Comparison of ENCODE assay signal across 1 cellular context in genomic region chr10:3740157-3740871, GRCh38.
TF ChIP-seq lines count a peak whose summit lies in the region.

No MANE protein-coding gene starts in this region.

TF ChIP-seq in HepG2, 621 proteins besides CTCF, POLR2A, EP300 and RAD21 (continued from another document and continues in another):
- TF ChIP-seq, protein P1, sequence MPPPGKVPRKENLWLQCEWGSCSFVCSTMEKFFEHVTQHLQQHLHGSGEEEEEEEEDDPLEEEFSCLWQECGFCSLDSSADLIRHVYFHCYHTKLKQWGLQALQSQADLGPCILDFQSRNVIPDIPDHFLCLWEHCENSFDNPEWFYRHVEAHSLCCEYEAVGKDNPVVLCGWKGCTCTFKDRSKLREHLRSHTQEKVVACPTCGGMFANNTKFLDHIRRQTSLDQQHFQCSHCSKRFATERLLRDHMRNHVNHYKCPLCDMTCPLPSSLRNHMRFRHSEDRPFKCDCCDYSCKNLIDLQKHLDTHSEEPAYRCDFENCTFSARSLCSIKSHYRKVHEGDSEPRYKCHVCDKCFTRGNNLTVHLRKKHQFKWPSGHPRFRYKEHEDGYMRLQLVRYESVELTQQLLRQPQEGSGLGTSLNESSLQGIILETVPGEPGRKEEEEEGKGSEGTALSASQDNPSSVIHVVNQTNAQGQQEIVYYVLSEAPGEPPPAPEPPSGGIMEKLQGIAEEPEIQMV (CRISPR knock-in tag; IDR thresholded peaks at IDR 0.05; ENCODE audit: low read depth) = no peak
- TF ChIP-seq BORCS8-MEF2B (CRISPR knock-in tag; IDR thresholded peaks at IDR 0.05) (no peak), ZNF12 (CRISPR knock-in tag; IDR thresholded peaks at IDR 0.05) (peak; percentile 61; the same call in 1 of the 2 replicates), PHF21A (CRISPR knock-in tag; IDR thresholded peaks at IDR 0.05) (peak; percentile 65; the same call in 1 of the 2 replicates), HIC2 (CRISPR knock-in tag; IDR thresholded peaks at IDR 0.05; ENCODE audit: low read depth) (no peak), ZNF143 (CRISPR knock-in tag; IDR thresholded peaks at IDR 0.05) (no peak), HOXA9 (CRISPR knock-in tag; IDR thresholded peaks at IDR 0.05; ENCODE audit: borderline replicate concordance) (no peak), CC2D1A (CRISPR knock-in tag; IDR thresholded peaks at IDR 0.05) (no peak), ZNF766 (CRISPR knock-in tag; IDR thresholded peaks at IDR 0.05; ENCODE audit: borderline replicate concordance) (no peak), ZNF253 (CRISPR knock-in tag; IDR thresholded peaks at IDR 0.05; ENCODE audit: borderline replicate concordance) (no peak), SMC3 (IDR thresholded peaks at IDR 0.05; ENCODE audit: low read length) (no peak), PTBP1 (IDR thresholded peaks at IDR 0.05; ENCODE audit: low read depth, low read length, poor library complexity, severe bottlenecking) (no peak), SSRP1 (CRISPR knock-in tag; IDR thresholded peaks at IDR 0.05) (0 out of 2 replicates have a peak, but pooled peaks have one; percentile 69), ZNF672 (CRISPR knock-in tag; IDR thresholded peaks at IDR 0.05) (no peak), NFAT5 (CRISPR knock-in tag; IDR thresholded peaks at IDR 0.05) (no peak), ARID3A (IDR thresholded peaks at IDR 0.05; ENCODE audit: low read depth, low read length) (0 out of 2 replicates have a peak, but pooled peaks have one; percentile 68), MTA1 (CRISPR knock-in tag; IDR thresholded peaks at IDR 0.05; ENCODE audit: borderline replicate concordance) (no peak), POGK (CRISPR knock-in tag; conservative IDR thresholded peaks at IDR 0.05) (0 out of 2 replicates have a peak, but pooled peaks have one; percentile 38), ZNF124 (CRISPR knock-in tag; IDR thresholded peaks at IDR 0.05) (no peak), HNRNPUL1 (IDR thresholded peaks at IDR 0.05; ENCODE audit: low read depth, low read length) (no peak), ZNF354B (CRISPR knock-in tag; IDR thresholded peaks at IDR 0.05) (no peak), RERE (CRISPR knock-in tag; IDR thresholded peaks at IDR 0.05; ENCODE audit: low read depth) (peak; percentile 65; the same call in 1 of the 2 replicates), ZNF709 (CRISPR knock-in tag; IDR thresholded peaks at IDR 0.05) (no peak), ZMYM3 (CRISPR knock-in tag; IDR thresholded peaks at IDR 0.05) (no peak; the same call in 1 of the 2 replicates), GATAD1 (CRISPR knock-in tag; IDR thresholded peaks at IDR 0.05) (0 out of 2 replicates have a peak, but pooled peaks have one; percentile 26), ZNF746 (CRISPR knock-in tag; IDR thresholded peaks at IDR 0.05) (no peak), DPF2 (CRISPR knock-in tag; IDR thresholded peaks at IDR 0.05; ENCODE audit: borderline replicate concordance, low read depth) (peak; percentile 63; the same call in 1 of the 2 replicates), CENPX (CRISPR knock-in tag; IDR thresholded peaks at IDR 0.05) (no peak), ZNF75D (CRISPR knock-in tag; IDR thresholded peaks at IDR 0.05; ENCODE audit: borderline replicate concordance) (no peak), ZNF501 (CRISPR knock-in tag; IDR thresholded peaks at IDR 0.05) (no peak), IRX3 (CRISPR knock-in tag; IDR thresholded peaks at IDR 0.05; ENCODE audit: borderline replicate concordance, low read depth) (no peak)
- TF ChIP-seq, protein P2, sequence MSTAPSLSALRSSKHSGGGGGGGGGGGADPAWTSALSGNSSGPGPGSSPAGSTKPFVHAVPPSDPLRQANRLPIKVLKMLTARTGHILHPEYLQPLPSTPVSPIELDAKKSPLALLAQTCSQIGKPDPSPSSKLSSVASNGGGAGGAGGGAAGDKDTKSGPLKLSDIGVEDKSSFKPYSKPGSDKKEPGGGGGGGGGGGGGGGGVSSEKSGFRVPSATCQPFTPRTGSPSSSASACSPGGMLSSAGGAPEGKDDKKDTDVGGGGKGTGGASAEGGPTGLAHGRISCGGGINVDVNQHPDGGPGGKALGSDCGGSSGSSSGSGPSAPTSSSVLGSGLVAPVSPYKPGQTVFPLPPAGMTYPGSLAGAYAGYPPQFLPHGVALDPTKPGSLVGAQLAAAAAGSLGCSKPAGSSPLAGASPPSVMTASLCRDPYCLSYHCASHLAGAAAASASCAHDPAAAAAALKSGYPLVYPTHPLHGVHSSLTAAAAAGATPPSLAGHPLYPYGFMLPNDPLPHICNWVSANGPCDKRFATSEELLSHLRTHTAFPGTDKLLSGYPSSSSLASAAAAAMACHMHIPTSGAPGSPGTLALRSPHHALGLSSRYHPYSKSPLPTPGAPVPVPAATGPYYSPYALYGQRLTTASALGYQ (CRISPR knock-in tag; IDR thresholded peaks at IDR 0.05) = 0 out of 2 replicates have a peak, but pooled peaks have one; percentile 70
- TF ChIP-seq, protein P3, sequence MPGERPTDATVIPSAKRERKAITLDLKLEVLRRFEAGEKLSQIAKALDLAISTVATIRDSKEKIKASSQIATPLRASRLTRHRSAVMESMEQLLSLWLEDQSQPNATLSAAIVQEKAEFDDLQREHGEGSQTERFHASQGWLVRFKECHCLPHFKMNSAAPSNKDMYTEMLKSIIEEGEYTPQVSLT (CRISPR knock-in tag; IDR thresholded peaks at IDR 0.05; ENCODE audit: borderline replicate concordance, low read depth) = no peak
- TF ChIP-seq, protein P4, sequence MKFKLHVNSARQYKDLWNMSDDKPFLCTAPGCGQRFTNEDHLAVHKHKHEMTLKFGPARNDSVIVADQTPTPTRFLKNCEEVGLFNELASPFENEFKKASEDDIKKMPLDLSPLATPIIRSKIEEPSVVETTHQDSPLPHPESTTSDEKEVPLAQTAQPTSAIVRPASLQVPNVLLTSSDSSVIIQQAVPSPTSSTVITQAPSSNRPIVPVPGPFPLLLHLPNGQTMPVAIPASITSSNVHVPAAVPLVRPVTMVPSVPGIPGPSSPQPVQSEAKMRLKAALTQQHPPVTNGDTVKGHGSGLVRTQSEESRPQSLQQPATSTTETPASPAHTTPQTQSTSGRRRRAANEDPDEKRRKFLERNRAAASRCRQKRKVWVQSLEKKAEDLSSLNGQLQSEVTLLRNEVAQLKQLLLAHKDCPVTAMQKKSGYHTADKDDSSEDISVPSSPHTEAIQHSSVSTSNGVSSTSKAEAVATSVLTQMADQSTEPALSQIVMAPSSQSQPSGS (CRISPR knock-in tag; IDR thresholded peaks at IDR 0.05) = peak; percentile 76; the same call in 1 of the 2 replicates
